12 cellular contexts compared by ENCODE assay signal in the genomic region with DNA sequence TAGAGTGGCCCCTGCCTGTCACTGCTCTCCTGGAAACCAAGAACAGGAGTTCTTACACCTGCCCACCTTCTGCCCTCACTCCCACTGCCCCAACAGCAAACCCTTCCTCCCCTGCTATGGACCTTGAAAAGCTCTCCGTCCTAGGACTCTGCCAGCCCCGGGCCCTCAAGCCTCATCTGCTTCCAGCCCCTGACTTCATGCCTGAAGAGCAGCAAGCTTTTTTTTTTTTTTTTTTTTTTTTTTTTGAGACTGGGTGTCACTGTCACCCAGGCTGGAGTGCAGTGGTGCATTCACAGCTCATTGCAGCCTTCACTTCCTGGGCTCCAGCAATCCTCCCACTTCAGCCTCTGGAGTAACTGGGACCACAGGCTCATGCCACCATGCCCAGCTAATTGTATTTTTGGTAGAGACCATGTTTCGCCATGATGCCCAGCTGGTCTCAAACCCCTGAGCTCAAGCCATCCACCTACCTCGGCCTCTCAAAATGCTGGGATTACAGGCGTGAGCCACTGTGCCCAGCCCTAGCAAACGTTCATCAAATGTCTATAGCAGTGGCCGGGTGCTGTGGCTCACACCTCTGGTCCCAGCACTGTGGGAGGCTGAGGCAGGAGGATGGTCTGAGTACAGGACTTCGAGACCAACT. TPM values are rescaled to one million over a fixed set of nuclear protein-coding genes. Genes with fewer than 3 reads are reported as not detected.
DNase-seq lines count a peak whose midpoint lies in the region; ATAC-seq, FAIRE-seq and TF ChIP-seq lines count a peak whose summit lies in the region.
"Had no signal": no experiment of that assay in that cellular context is flagged by ENCODE, and none has a peak within 500 bp of the region (broad histone marks: within the 10 kb centered on the region; RNA-seq: fewer than 3 reads in every experiment).

No MANE protein-coding gene starts in this region.

- in situ Hi-C loops in HepG2 (cut with HindIII; ENCODE audit: extremely low pct_ligation_motif_present, low pct_unique_long_range_greater_than_20kb) = no loop called here

- POLR2A ChIA-PET in activated CD8-positive, alpha-beta T cell treated with anti-CD3 and anti-CD28 coated beads, Interleukin-2, amount 10 ng/mL, durations not matched to agents 7 days and 5 days (lab: Charles Lee) = interaction anchor here (2.8 kb wide), 1 partner anchor 17 kb away, joined by 10 read pairs; a partner anchor contains a TSS
- POLR2A ChIA-PET in HepG2 (lab: Yijun Ruan, JAX) = interaction anchor here (0.8 to 7.5 kb wide), 4 partner anchors 9 to 28 kb away, joined by 3 to 105 read pairs (median 8); a partner anchor contains a TSS

- no TSS peak for BruUV-seq in HepG2 (replicated peaks; lab: Mats Ljungman, UMichigan)

- H3K9me3 Mint-ChIP-seq in natural killer cell = no peaks in the 10 kb centered on the region
- H3K9me3 Mint-ChIP-seq in natural killer cell treated with Interleukin-12 subunit alpha and Interleukin-12 subunit beta and Interleukin-15 and Interleukin-18, amount 100 ng/mL, for 72 hours = no peaks in the 10 kb centered on the region
- H3K9me3 Mint-ChIP-seq in activated CD8-positive, alpha-beta T cell treated with anti-CD3 and anti-CD28 coated beads, Interleukin-2, amount 10 ng/mL, durations not matched to agents 7 days and 5 days (ENCODE audit: insufficient read depth) = no peaks in the 10 kb centered on the region

- DNase-seq in natural killer cell (no peak), HepG2 (ENCODE audit: low spot score) (no peak), upper lobe of right lung (peak; percentile 20), substantia nigra (lab: John Stamatoyannopoulos, UW) (no peak), D721Med (ENCODE audit: insufficient read length, low spot score) (no peak)
- no peak for DNase-seq in natural killer cell treated with Interleukin-12 subunit alpha and Interleukin-12 subunit beta and Interleukin-15 and Interleukin-18, amount 100 ng/mL, for 72 hours (ENCODE audit: low spot score)
- DNase-seq in activated CD8-positive, alpha-beta T cell treated with anti-CD3 and anti-CD28 coated beads, Interleukin-2, amount 10 ng/mL, durations not matched to agents 7 days and 5 days = no peak
- DNase-seq: NCI-H2029 treated with DMSO at 0.1 percent for 48 hours had no signal

- H3K27me3 Mint-ChIP-seq in natural killer cell (ENCODE audit: low read depth in 2 of 2) = no peaks in the 10 kb centered on the region
- H3K27me3 Mint-ChIP-seq in natural killer cell treated with Interleukin-12 subunit alpha and Interleukin-12 subunit beta and Interleukin-15 and Interleukin-18, amount 100 ng/mL, for 72 hours = no peaks in the 10 kb centered on the region
- H3K27me3 Mint-ChIP-seq in activated CD8-positive, alpha-beta T cell treated with anti-CD3 and anti-CD28 coated beads, Interleukin-2, amount 10 ng/mL, durations not matched to agents 7 days and 5 days (ENCODE audit: low read depth) = no peaks in the 10 kb centered on the region

- intact Hi-C loops in natural killer cell (cut with micrococcal nuclease) = no loop called here
- intact Hi-C loops in HepG2 (cut with micrococcal nuclease; ENCODE audit: unreplicated experiment) = loop anchor here (2.0 to 5.0 kb wide), 2 partner anchors 15 to 190 kb away; no protein-coding TSS in a partner anchor
- intact Hi-C loops in upper lobe of right lung (cut with DNase I) = no loop called here

- H3K27ac Mint-ChIP-seq in natural killer cell = peak overlapping the region; percentile 76 to 83
- peak overlapping the region in 1 of 2 donors; percentile 66 for H3K27ac Mint-ChIP-seq in natural killer cell treated with Interleukin-12 subunit alpha and Interleukin-12 subunit beta and Interleukin-15 and Interleukin-18, amount 100 ng/mL, for 72 hours
- H3K27ac Mint-ChIP-seq in activated CD8-positive, alpha-beta T cell treated with anti-CD3 and anti-CD28 coated beads, Interleukin-2, amount 10 ng/mL, durations not matched to agents 7 days and 5 days = peak overlapping the region; percentile 55

- no peak for TF ChIP-seq RAD21 in HepG2 (CRISPR knock-in tag; IDR thresholded peaks at IDR 0.05)

- H3K9me3 ChIP-seq in HepG2 (ENCODE audit: low read length) (no peaks in the 10 kb centered on the region), upper lobe of right lung (no peaks in the 10 kb centered on the region)
- H3K9me3 ChIP-seq: SJSA1 had no signal

- H3K4me3 ChIP-seq in HepG2 (replicated peaks in 1 of 3; ENCODE audit: insufficient read depth in 1 of 3, low read depth in 2 of 3, low read length in 3 of 3) (no peak overlapping the region), upper lobe of right lung (no peak overlapping the region)
- H3K4me3 ChIP-seq: SJSA1 had no signal

- no peak overlapping the region for H3K4me2 ChIP-seq in HepG2 (ENCODE audit: low read depth, low read length)

- TF ChIP-seq CTCF in natural killer cell (IDR thresholded peaks at IDR 0.05) = no peak
- no peak for TF ChIP-seq CTCF in HepG2 (CRISPR knock-in tag; IDR thresholded peaks at IDR 0.05)
- no peak for TF ChIP-seq CTCF in upper lobe of right lung (IDR thresholded peaks at IDR 0.05)
- TF ChIP-seq CTCF in D721Med (IDR thresholded peaks at IDR 0.05; ENCODE audit: insufficient read depth, missing control alignments) = no peak

- H3K36me3 Mint-ChIP-seq in natural killer cell = no peaks in the 10 kb centered on the region
- H3K36me3 Mint-ChIP-seq in natural killer cell treated with Interleukin-12 subunit alpha and Interleukin-12 subunit beta and Interleukin-15 and Interleukin-18, amount 100 ng/mL, for 72 hours = peaks cover 4% of the 10 kb centered on the region
- peaks cover 77% of the 10 kb centered on the region for H3K36me3 Mint-ChIP-seq in activated CD8-positive, alpha-beta T cell treated with anti-CD3 and anti-CD28 coated beads, Interleukin-2, amount 10 ng/mL, durations not matched to agents 7 days and 5 days (ENCODE audit: low read depth)

- WGBS in HepG2 (ENCODE audit: low lambda C conversion rate) = 97% methylated on average over 8 of the region's 8 CpGs

- H3K79me2 ChIP-seq in HepG2 (ENCODE audit: insufficient read depth, low read length) = peaks cover 3% of the 10 kb centered on the region

- TF ChIP-seq EP300 in HepG2 (IDR thresholded peaks at IDR 0.05; ENCODE audit: low read depth in 2 of 2, low read length in 2 of 2) = no peak
- no peak for TF ChIP-seq EP300 in HepG2 (CRISPR knock-in tag; IDR thresholded peaks at IDR 0.05; ENCODE audit: borderline replicate concordance)

- H3K9ac ChIP-seq in HepG2 (ENCODE audit: insufficient read depth, low read depth, low read length) = no peak overlapping the region

- H3K36me3 ChIP-seq in HepG2 (replicated peaks in 1 of 2; ENCODE audit: control insufficient read depth in 1 of 2, insufficient read depth in 2 of 2, low read length in 2 of 2) (peaks cover 60 to 97% of the 10 kb centered on the region in 2 experiments), upper lobe of right lung (peaks cover 67% of the 10 kb centered on the region)

- no peak overlapping the region for H3K4me3 Mint-ChIP-seq in natural killer cell
- H3K4me3 Mint-ChIP-seq in natural killer cell treated with Interleukin-12 subunit alpha and Interleukin-12 subunit beta and Interleukin-15 and Interleukin-18, amount 100 ng/mL, for 72 hours = no peak overlapping the region
- no peak overlapping the region for H3K4me3 Mint-ChIP-seq in activated CD8-positive, alpha-beta T cell treated with anti-CD3 and anti-CD28 coated beads, Interleukin-2, amount 10 ng/mL, durations not matched to agents 7 days and 5 days

- peak in 1 of 2 experiments; percentile 32; a peak in 2 of 4 replicates for TF ChIP-seq POLR2A in HepG2 (IDR thresholded peaks at IDR 0.05; ENCODE audit: insufficient read depth in 1 of 2, low read depth in 2 of 2, low read length in 2 of 2)

- H3K27me3 ChIP-seq in HepG2 (ENCODE audit: control insufficient read depth in 1 of 2, insufficient read depth in 2 of 2, low read length in 2 of 2) (no peaks in the 10 kb centered on the region), upper lobe of right lung (no peaks in the 10 kb centered on the region)
- H3K27me3 ChIP-seq: SJSA1 had no signal

- H3K27ac ChIP-seq in HepG2 (ENCODE audit: extremely low read length, insufficient read depth, low read length) = no peak overlapping the region
- H3K27ac ChIP-seq in upper lobe of right lung = peak overlapping the region; percentile 24
- no peak overlapping the region for H3K27ac ChIP-seq in substantia nigra (ENCODE audit: low read depth, low read length, poor library complexity, severe bottlenecking)
- H3K27ac ChIP-seq: SJSA1 had no signal

- peaks cover 18 to 30% of the 10 kb centered on the region in 2 donors for H3K4me1 Mint-ChIP-seq in natural killer cell
- H3K4me1 Mint-ChIP-seq in natural killer cell treated with Interleukin-12 subunit alpha and Interleukin-12 subunit beta and Interleukin-15 and Interleukin-18, amount 100 ng/mL, for 72 hours (ENCODE audit: low read depth in 2 of 2) = peaks cover 6 to 28% of the 10 kb centered on the region in 2 donors
- peaks cover 54% of the 10 kb centered on the region for H3K4me1 Mint-ChIP-seq in activated CD8-positive, alpha-beta T cell treated with anti-CD3 and anti-CD28 coated beads, Interleukin-2, amount 10 ng/mL, durations not matched to agents 7 days and 5 days (ENCODE audit: low read depth)

- CTCF ChIA-PET in activated CD8-positive, alpha-beta T cell treated with anti-CD3 and anti-CD28 coated beads, Interleukin-2, amount 10 ng/mL, durations not matched to agents 7 days and 5 days (lab: Charles Lee) = interaction anchor here (1.1 to 2.0 kb wide), 3 partner anchors 28 to 85 kb away, joined by 4 to 9 read pairs (median 4); no protein-coding TSS in a partner anchor
- CTCF ChIA-PET in HepG2 (lab: Yijun Ruan, JAX; ENCODE audit: low intra/inter-chr PET ratio, low total read pairs) = no interaction called here

- H3K4me1 ChIP-seq in HepG2 (ENCODE audit: insufficient read depth, low read length) (peaks cover 31% of the 10 kb centered on the region), upper lobe of right lung (peaks cover 21% of the 10 kb centered on the region)

- H2AFZ ChIP-seq in HepG2 (ENCODE audit: low read length) = no peak overlapping the region

- ATAC-seq in natural killer cell (no peak), HepG2 (no peak), upper lobe of right lung (no peak), HG03469 (IDR thresholded peaks at IDR 0.05; ENCODE audit: unreplicated experiment) (no peak)
- no peak for ATAC-seq in natural killer cell treated with Interleukin-12 subunit alpha and Interleukin-12 subunit beta and Interleukin-15 and Interleukin-18, amount 100 ng/mL, for 72 hours
- ATAC-seq in activated CD8-positive, alpha-beta T cell treated with anti-CD3 and anti-CD28 coated beads, Interleukin-2, amount 10 ng/mL, durations not matched to agents 7 days and 5 days = no peak

- peaks cover 64% of the 10 kb centered on the region for H4K20me1 ChIP-seq in HepG2 (ENCODE audit: insufficient read depth, low read length)

- FAIRE-seq in HepG2 (lab: Jason Lieb, UNC) (no peak), D721Med (lab: Jason Lieb, UNC) (no peak)

RNA-seq across cellular contexts. Expression of a gene that starts 16.9 kb away (rescaled TPM):
- 10 to 100 TPM; 59.0 to 70.0 (median 60.1) TPM for total RNA-seq in natural killer cell
- total RNA-seq in natural killer cell treated with Interleukin-12 subunit alpha and Interleukin-12 subunit beta and Interleukin-15 and Interleukin-18, amount 100 ng/mL, for 72 hours = 10 to 100 TPM; 66.5 to 70.7 TPM
- 100 to 1,000 TPM; 209 to 217 TPM for total RNA-seq in activated CD8-positive, alpha-beta T cell treated with anti-CD3 and anti-CD28 coated beads, Interleukin-2, amount 10 ng/mL, durations not matched to agents 7 days and 5 days
- 345 and 349 TPM in 2 replicates for total RNA-seq in HepG2 (2016; rRNA removed; fragmentation: Illumina TruSeq; extraction: Trizol)
- 202 and 227 TPM in 2 replicates for total RNA-seq in HepG2 (2016; cell fraction: cytosol; rRNA removed; fragmentation: Illumina TruSeq; extraction: Trizol; ENCODE audit: low read depth)
- 351 and 370 TPM in 2 replicates for total RNA-seq in HepG2 (2016; cell fraction: insoluble cytoplasmic fraction; rRNA removed; fragmentation: Illumina TruSeq; extraction: Trizol)
- 185 and 210 TPM in 2 replicates for total RNA-seq in HepG2 (2016; cell fraction: membrane; rRNA removed; fragmentation: Illumina TruSeq; extraction: Trizol)
- 126 and 138 TPM in 2 replicates for total RNA-seq in HepG2 (2016; cell fraction: nucleus; rRNA removed; fragmentation: Illumina TruSeq; extraction: Trizol)
- 173 and 193 TPM in 2 replicates for polyA plus RNA-seq in HepG2 (2011; rRNA removed)
- 139 and 221 TPM in 2 replicates for polyA plus RNA-seq in HepG2 (2011; cell fraction: cytosol; rRNA removed)
- 209 and 223 TPM in 2 replicates for polyA plus RNA-seq in HepG2 (2011; cell fraction: nucleus; rRNA removed)
- 167 and 252 TPM in 2 replicates for polyA plus RNA-seq in HepG2 (2012)
- 224 and 244 TPM in 2 replicates for polyA plus RNA-seq in HepG2 (2016; cell fraction: cytosol; fragmentation: Illumina TruSeq; extraction: Trizol; ENCODE audit: low read depth)
- 425 and 448 TPM in 2 replicates for polyA plus RNA-seq in HepG2 (2016; cell fraction: insoluble cytoplasmic fraction; fragmentation: Illumina TruSeq; extraction: Trizol; ENCODE audit: low read depth)
- 197 and 214 TPM in 2 replicates for polyA plus RNA-seq in HepG2 (2016; cell fraction: membrane; fragmentation: Illumina TruSeq; extraction: Trizol; ENCODE audit: low read depth)
- polyA plus RNA-seq in HepG2 (2016; cell fraction: nucleus; fragmentation: Illumina TruSeq; extraction: Trizol; ENCODE audit: insufficient read depth, low read depth) = 269 and 287 TPM in 2 replicates
- polyA minus RNA-seq in HepG2 (2011; rRNA and poly(A)+ RNA removed; ENCODE audit: low replicate concordance) = 186 and 379 TPM in 2 replicates
- polyA minus RNA-seq in HepG2 (2011; cell fraction: cytosol; rRNA and poly(A)+ RNA removed) = 166 and 175 TPM in 2 replicates
- polyA minus RNA-seq in HepG2 (2011; cell fraction: nucleus; rRNA and poly(A)+ RNA removed) = 55.6 and 67.6 TPM in 2 replicates
- total RNA-seq in upper lobe of right lung = 103 TPM

RNA-seq across cellular contexts. Expression of a gene that starts 30.3 kb away (rescaled TPM):
- total RNA-seq in natural killer cell (1 to 10 TPM in 1 of 3 donors, under 1 TPM in 2; 0.21 to 1.1 (median 0.29) TPM), HepG2 (2016; rRNA removed; fragmentation: Illumina TruSeq; extraction: Trizol) (not detected in 2 replicates), upper lobe of right lung (not detected)
- total RNA-seq in natural killer cell treated with Interleukin-12 subunit alpha and Interleukin-12 subunit beta and Interleukin-15 and Interleukin-18, amount 100 ng/mL, for 72 hours = not detected
- total RNA-seq in activated CD8-positive, alpha-beta T cell treated with anti-CD3 and anti-CD28 coated beads, Interleukin-2, amount 10 ng/mL, durations not matched to agents 7 days and 5 days = not detected
- total RNA-seq in HepG2 (2016; cell fraction: cytosol; rRNA removed; fragmentation: Illumina TruSeq; extraction: Trizol; ENCODE audit: low read depth) = not detected in 2 replicates
- total RNA-seq in HepG2 (2016; cell fraction: insoluble cytoplasmic fraction; rRNA removed; fragmentation: Illumina TruSeq; extraction: Trizol) = not detected in 2 replicates
- total RNA-seq in HepG2 (2016; cell fraction: membrane; rRNA removed; fragmentation: Illumina TruSeq; extraction: Trizol) = 0.19 TPM in 1 of 2 replicates, not detected in the other
- not detected in 2 replicates for total RNA-seq in HepG2 (2016; cell fraction: nucleus; rRNA removed; fragmentation: Illumina TruSeq; extraction: Trizol)
- 0.14 TPM in 1 of 2 replicates, not detected in the other for polyA plus RNA-seq in HepG2 (2011; rRNA removed)
- not detected in 2 replicates for polyA plus RNA-seq in HepG2 (2011; cell fraction: cytosol; rRNA removed)
- polyA plus RNA-seq in HepG2 (2011; cell fraction: nucleus; rRNA removed) = not detected in 2 replicates
- polyA plus RNA-seq in HepG2 (2012) = not detected in 2 replicates
- not detected in 2 replicates for polyA plus RNA-seq in HepG2 (2016; cell fraction: cytosol; fragmentation: Illumina TruSeq; extraction: Trizol; ENCODE audit: low read depth)
- not detected in 2 replicates for polyA plus RNA-seq in HepG2 (2016; cell fraction: insoluble cytoplasmic fraction; fragmentation: Illumina TruSeq; extraction: Trizol; ENCODE audit: low read depth)
- not detected in 2 replicates for polyA plus RNA-seq in HepG2 (2016; cell fraction: membrane; fragmentation: Illumina TruSeq; extraction: Trizol; ENCODE audit: low read depth)
- not detected in 2 replicates for polyA plus RNA-seq in HepG2 (2016; cell fraction: nucleus; fragmentation: Illumina TruSeq; extraction: Trizol; ENCODE audit: insufficient read depth, low read depth)
- 0.12 TPM in 1 of 2 replicates, not detected in the other for polyA minus RNA-seq in HepG2 (2011; rRNA and poly(A)+ RNA removed; ENCODE audit: low replicate concordance)
- not detected in 2 replicates for polyA minus RNA-seq in HepG2 (2011; cell fraction: cytosol; rRNA and poly(A)+ RNA removed)
- not detected in 2 replicates for polyA minus RNA-seq in HepG2 (2011; cell fraction: nucleus; rRNA and poly(A)+ RNA removed)
- total RNA-seq: SJSA1, subcutaneous adipose tissue had no signal
- polyA plus RNA-seq: CD14-positive monocyte had no signal

RNA-seq across cellular contexts. Expression of a gene that starts 54.2 kb away (rescaled TPM):
- total RNA-seq in natural killer cell (10 to 100 TPM; 33.4 to 37.6 (median 36.4) TPM), HepG2 (2016; rRNA removed; fragmentation: Illumina TruSeq; extraction: Trizol) (93.7 and 100 TPM in 2 replicates), upper lobe of right lung (36.8 TPM)
- total RNA-seq in natural killer cell treated with Interleukin-12 subunit alpha and Interleukin-12 subunit beta and Interleukin-15 and Interleukin-18, amount 100 ng/mL, for 72 hours = 100 to 1,000 TPM in 1 of 2 donors, 10 to 100 TPM in 1; 61.6 to 105 TPM
- 10 to 100 TPM; 36.9 to 37.6 TPM for total RNA-seq in activated CD8-positive, alpha-beta T cell treated with anti-CD3 and anti-CD28 coated beads, Interleukin-2, amount 10 ng/mL, durations not matched to agents 7 days and 5 days
- total RNA-seq in HepG2 (2016; cell fraction: cytosol; rRNA removed; fragmentation: Illumina TruSeq; extraction: Trizol; ENCODE audit: low read depth) = 13.5 and 14.5 TPM in 2 replicates
- 86.4 and 94.6 TPM in 2 replicates for total RNA-seq in HepG2 (2016; cell fraction: insoluble cytoplasmic fraction; rRNA removed; fragmentation: Illumina TruSeq; extraction: Trizol)
- 34.1 and 38.1 TPM in 2 replicates for total RNA-seq in HepG2 (2016; cell fraction: membrane; rRNA removed; fragmentation: Illumina TruSeq; extraction: Trizol)
- 95.2 and 107 TPM in 2 replicates for total RNA-seq in HepG2 (2016; cell fraction: nucleus; rRNA removed; fragmentation: Illumina TruSeq; extraction: Trizol)
- 50.5 and 52.2 TPM in 2 replicates for polyA plus RNA-seq in HepG2 (2011; rRNA removed)
- polyA plus RNA-seq in HepG2 (2011; cell fraction: cytosol; rRNA removed) = 38.6 and 40.1 TPM in 2 replicates
- polyA plus RNA-seq in HepG2 (2011; cell fraction: nucleus; rRNA removed) = 58.3 and 59.2 TPM in 2 replicates
- polyA plus RNA-seq in HepG2 (2012) = 46.5 and 55.2 TPM in 2 replicates
- polyA plus RNA-seq in HepG2 (2016; cell fraction: cytosol; fragmentation: Illumina TruSeq; extraction: Trizol; ENCODE audit: low read depth) = 9.4 and 10.2 TPM in 2 replicates
- 85.4 and 97.6 TPM in 2 replicates for polyA plus RNA-seq in HepG2 (2016; cell fraction: insoluble cytoplasmic fraction; fragmentation: Illumina TruSeq; extraction: Trizol; ENCODE audit: low read depth)
- polyA plus RNA-seq in HepG2 (2016; cell fraction: membrane; fragmentation: Illumina TruSeq; extraction: Trizol; ENCODE audit: low read depth) = 26.6 and 29.3 TPM in 2 replicates
- 91.3 and 91.5 TPM in 2 replicates for polyA plus RNA-seq in HepG2 (2016; cell fraction: nucleus; fragmentation: Illumina TruSeq; extraction: Trizol; ENCODE audit: insufficient read depth, low read depth)
- 21.7 and 40.5 TPM in 2 replicates for polyA minus RNA-seq in HepG2 (2011; rRNA and poly(A)+ RNA removed; ENCODE audit: low replicate concordance)
- 18.1 and 22.2 TPM in 2 replicates for polyA minus RNA-seq in HepG2 (2011; cell fraction: cytosol; rRNA and poly(A)+ RNA removed)
- polyA minus RNA-seq in HepG2 (2011; cell fraction: nucleus; rRNA and poly(A)+ RNA removed) = 126 and 133 TPM in 2 replicates

RNA-seq across cellular contexts. Expression of a gene that starts 54.4 kb away (rescaled TPM):
- total RNA-seq in natural killer cell (1 to 10 TPM; 3.0 to 5.2 (median 4.1) TPM), HepG2 (2016; rRNA removed; fragmentation: Illumina TruSeq; extraction: Trizol) (19.2 and 19.3 TPM in 2 replicates), upper lobe of right lung (9.1 TPM)
- total RNA-seq in natural killer cell treated with Interleukin-12 subunit alpha and Interleukin-12 subunit beta and Interleukin-15 and Interleukin-18, amount 100 ng/mL, for 72 hours = 10 to 100 TPM; 11.8 to 12.1 TPM
- total RNA-seq in activated CD8-positive, alpha-beta T cell treated with anti-CD3 and anti-CD28 coated beads, Interleukin-2, amount 10 ng/mL, durations not matched to agents 7 days and 5 days = 10 to 100 TPM; 11.0 to 11.1 TPM
- total RNA-seq in HepG2 (2016; cell fraction: cytosol; rRNA removed; fragmentation: Illumina TruSeq; extraction: Trizol; ENCODE audit: low read depth) = 4.9 and 5.3 TPM in 2 replicates
- 18.1 and 21.2 TPM in 2 replicates for total RNA-seq in HepG2 (2016; cell fraction: insoluble cytoplasmic fraction; rRNA removed; fragmentation: Illumina TruSeq; extraction: Trizol)
- 9.4 TPM in 2 replicates for total RNA-seq in HepG2 (2016; cell fraction: membrane; rRNA removed; fragmentation: Illumina TruSeq; extraction: Trizol)
- total RNA-seq in HepG2 (2016; cell fraction: nucleus; rRNA removed; fragmentation: Illumina TruSeq; extraction: Trizol) = 10.8 and 14.1 TPM in 2 replicates
- 16.2 and 16.6 TPM in 2 replicates for polyA plus RNA-seq in HepG2 (2011; rRNA removed)
- 17.9 and 19.7 TPM in 2 replicates for polyA plus RNA-seq in HepG2 (2011; cell fraction: cytosol; rRNA removed)
- 7.4 and 11.7 TPM in 2 replicates for polyA plus RNA-seq in HepG2 (2011; cell fraction: nucleus; rRNA removed)
- 19.9 and 20.0 TPM in 2 replicates for polyA plus RNA-seq in HepG2 (2012)
- 4.0 and 4.6 TPM in 2 replicates for polyA plus RNA-seq in HepG2 (2016; cell fraction: cytosol; fragmentation: Illumina TruSeq; extraction: Trizol; ENCODE audit: low read depth)
- polyA plus RNA-seq in HepG2 (2016; cell fraction: insoluble cytoplasmic fraction; fragmentation: Illumina TruSeq; extraction: Trizol; ENCODE audit: low read depth) = 23.9 and 26.4 TPM in 2 replicates
- 8.6 and 8.7 TPM in 2 replicates for polyA plus RNA-seq in HepG2 (2016; cell fraction: membrane; fragmentation: Illumina TruSeq; extraction: Trizol; ENCODE audit: low read depth)
- polyA plus RNA-seq in HepG2 (2016; cell fraction: nucleus; fragmentation: Illumina TruSeq; extraction: Trizol; ENCODE audit: insufficient read depth, low read depth) = 25.3 and 26.3 TPM in 2 replicates
- polyA minus RNA-seq in HepG2 (2011; rRNA and poly(A)+ RNA removed; ENCODE audit: low replicate concordance) = 14.0 and 14.7 TPM in 2 replicates
- polyA minus RNA-seq in HepG2 (2011; cell fraction: cytosol; rRNA and poly(A)+ RNA removed) = 4.7 and 5.1 TPM in 2 replicates
- 5.2 and 6.5 TPM in 2 replicates for polyA minus RNA-seq in HepG2 (2011; cell fraction: nucleus; rRNA and poly(A)+ RNA removed)
